14 cellular contexts compared by ENCODE assay signal in the genomic region with DNA sequence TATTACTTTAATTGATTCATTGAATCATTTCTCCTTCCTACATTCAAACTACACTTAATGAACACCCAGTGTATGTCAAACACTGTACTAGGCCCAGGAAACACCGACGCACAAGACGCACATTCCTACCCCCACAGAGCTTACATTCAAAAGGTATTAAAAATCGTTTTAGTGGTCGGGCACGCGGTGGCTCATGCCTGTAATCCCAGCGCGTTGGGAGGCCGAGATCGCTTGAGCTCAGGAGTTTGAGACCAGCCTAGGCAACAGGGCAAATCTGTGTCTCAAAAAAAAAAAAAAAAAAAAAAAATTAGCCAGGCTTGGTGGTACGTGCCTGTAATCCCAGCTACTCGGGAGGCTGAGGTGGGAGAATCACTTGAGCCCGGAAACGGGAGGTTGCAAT. TPM values are rescaled to one million over a fixed set of nuclear protein-coding genes. Genes with fewer than 3 reads are reported as not detected.
DNase-seq lines count a peak whose midpoint lies in the region; ATAC-seq and TF ChIP-seq lines count a peak whose summit lies in the region.
"Had no signal": no experiment of that assay in that cellular context is flagged by ENCODE, and none has a peak within 500 bp of the region (broad histone marks: within the 10 kb centered on the region; RNA-seq: fewer than 3 reads in every experiment).

No MANE protein-coding gene starts in this region.

- no peak for ATAC-seq in activated CD8-positive, alpha-beta T cell treated with anti-CD3 and anti-CD28 coated beads for 36 hours
- no peak for ATAC-seq in activated CD8-positive, alpha-beta T cell treated with anti-CD3 and anti-CD28 coated beads, Interleukin-2, amount 10 ng/mL, durations not matched to agents 7 days and 5 days

- in situ Hi-C loops in GM13977 (cut with MboI; ENCODE audit: low pct_unique_long_range_greater_than_20kb, low sequenced_read_pairs, unreplicated experiment), result loop anchor here (10.0 kb wide), 2 partner anchors 198 to 418 kb away; no protein-coding TSS in a partner anchor

- H3K27ac Mint-ChIP-seq in activated CD8-positive, alpha-beta T cell treated with anti-CD3 and anti-CD28 coated beads for 36 hours, result no peak overlapping the region
- H3K27ac Mint-ChIP-seq in activated CD8-positive, alpha-beta T cell treated with anti-CD3 and anti-CD28 coated beads, Interleukin-2, amount 10 ng/mL, durations not matched to agents 7 days and 5 days, result no peak overlapping the region
- peak overlapping the region in 1 of 5 experiments; percentile 93 for H3K27ac Mint-ChIP-seq in brain

- H3K27ac ChIP-seq in HUES6 (ENCODE audit: low read depth, low read length) (no peak overlapping the region), stomach (no peak overlapping the region)
- H3K27ac ChIP-seq: GM23248, VCaP had no signal

- H3K36me3 ChIP-seq in HUES6 (ENCODE audit: control insufficient read depth, insufficient read depth, low read length) (no peaks in the 10 kb centered on the region), neuron (ENCODE audit: insufficient read depth, low read length) (no peaks in the 10 kb centered on the region), stomach (no peaks in the 10 kb centered on the region)

- peaks cover 87% of the 10 kb centered on the region for H3K27me3 ChIP-seq in HUES6 (ENCODE audit: control insufficient read depth, insufficient read depth, low read length)
- H3K27me3 ChIP-seq in neuron (ENCODE audit: insufficient read depth, low read length), result peaks cover 54% of the 10 kb centered on the region
- peaks cover 40 to 93% (median 73%) of the 10 kb centered on the region in 3 donors for H3K27me3 ChIP-seq in stomach

- TF ChIP-seq CTCF in activated CD8-positive, alpha-beta T cell treated with anti-CD3 and anti-CD28 coated beads for 36 hours (IDR thresholded peaks at IDR 0.05), result no peak
- TF ChIP-seq CTCF in brain (conservative IDR thresholded peaks at IDR 0.05) (no peak), stomach (IDR thresholded peaks at IDR 0.05) (no peak), GM13977 (IDR thresholded peaks at IDR 0.05; ENCODE audit: extremely low read depth, insufficient read depth, missing control alignments) (no peak)

- intact Hi-C loops in activated CD8-positive, alpha-beta T cell treated with anti-CD3 and anti-CD28 coated beads for 36 hours (cut with micrococcal nuclease), result loop anchor here (2.0 to 10.0 kb wide), 3 partner anchors 194 to 448 kb away; no protein-coding TSS in a partner anchor
- intact Hi-C loops in stomach (cut with DNase I; ENCODE audit: low total_unique reads), result no loop called here

- peaks cover 28% of the 10 kb centered on the region for H3K4me1 ChIP-seq in HUES6 (ENCODE audit: control insufficient read depth, insufficient read depth, low read length)
- H3K4me1 ChIP-seq in neuron (ENCODE audit: insufficient read depth, low read length), result peaks cover 47% of the 10 kb centered on the region
- H3K4me1 ChIP-seq in stomach, result peaks cover 7 to 39% (median 25%) of the 10 kb centered on the region in 4 donors
- H3K4me1 ChIP-seq: Caco-2 had no signal

- no peak for TF ChIP-seq EP300 in stomach (IDR thresholded peaks at IDR 0.05)

- H3K4me1 Mint-ChIP-seq in activated CD8-positive, alpha-beta T cell treated with anti-CD3 and anti-CD28 coated beads for 36 hours (ENCODE audit: low read depth), result peaks cover 33% of the 10 kb centered on the region
- H3K4me1 Mint-ChIP-seq in activated CD8-positive, alpha-beta T cell treated with anti-CD3 and anti-CD28 coated beads, Interleukin-2, amount 10 ng/mL, durations not matched to agents 7 days and 5 days (ENCODE audit: low read depth), result peaks cover 50% of the 10 kb centered on the region
- H3K4me1 Mint-ChIP-seq in brain, result peaks cover 50% of the 10 kb centered on the region

- H3K4me3 Mint-ChIP-seq in activated CD8-positive, alpha-beta T cell treated with anti-CD3 and anti-CD28 coated beads for 36 hours, result peak overlapping the region; percentile 39
- H3K4me3 Mint-ChIP-seq in activated CD8-positive, alpha-beta T cell treated with anti-CD3 and anti-CD28 coated beads, Interleukin-2, amount 10 ng/mL, durations not matched to agents 7 days and 5 days, result no peak overlapping the region
- H3K4me3 Mint-ChIP-seq in brain, result peak overlapping the region; percentile 82 to 89 (median 87)

- no peak for TF ChIP-seq POLR2A in stomach (IDR thresholded peaks at IDR 0.05)

- H3K9me3 ChIP-seq in HUES6 (ENCODE audit: control insufficient read depth, insufficient read depth, low read depth, low read length) (no peaks in the 10 kb centered on the region), neuron (ENCODE audit: low read length) (no peaks in the 10 kb centered on the region), stomach (peaks cover 0 to 29% (median 12%) of the 10 kb centered on the region in 4 donors)
- H3K9me3 ChIP-seq: Caco-2 had no signal

- 11 to 21% (median 15%) methylated on average over 15 of the region's 15 CpGs for WGBS in stomach, 5 donors

- no peak overlapping the region for H2AFZ ChIP-seq in neuron (ENCODE audit: low read depth, low read length)

- POLR2A ChIA-PET in activated CD8-positive, alpha-beta T cell treated with anti-CD3 and anti-CD28 coated beads for 36 hours (lab: Charles Lee), result interaction anchor here (0.8 to 1.7 kb wide), 2 partner anchors 9 to 10 kb away, joined by 3 to 4 read pairs; no protein-coding TSS in a partner anchor
- POLR2A ChIA-PET in activated CD8-positive, alpha-beta T cell treated with anti-CD3 and anti-CD28 coated beads, Interleukin-2, amount 10 ng/mL, durations not matched to agents 7 days and 5 days (lab: Charles Lee), result no interaction called here

- no peak overlapping the region for H3K9ac ChIP-seq in HUES6 (ENCODE audit: low read length)
- H3K9ac ChIP-seq: GM23248 had no signal

- H3K27me3 Mint-ChIP-seq in activated CD8-positive, alpha-beta T cell treated with anti-CD3 and anti-CD28 coated beads for 36 hours, result peaks cover 62% of the 10 kb centered on the region
- H3K27me3 Mint-ChIP-seq in activated CD8-positive, alpha-beta T cell treated with anti-CD3 and anti-CD28 coated beads, Interleukin-2, amount 10 ng/mL, durations not matched to agents 7 days and 5 days (ENCODE audit: low read depth), result peaks cover 78% of the 10 kb centered on the region
- H3K27me3 Mint-ChIP-seq in brain, result peaks cover 92% of the 10 kb centered on the region

- CTCF ChIA-PET in activated CD8-positive, alpha-beta T cell treated with anti-CD3 and anti-CD28 coated beads for 36 hours (lab: Charles Lee), result interaction anchor here (0.9 to 6.9 kb wide), 12 partner anchors 12 to 422 kb away, joined by 3 to 65 read pairs (median 4); no protein-coding TSS in a partner anchor
- CTCF ChIA-PET in activated CD8-positive, alpha-beta T cell treated with anti-CD3 and anti-CD28 coated beads, Interleukin-2, amount 10 ng/mL, durations not matched to agents 7 days and 5 days (lab: Charles Lee), result interaction anchor here (0.6 to 4.1 kb wide), 12 partner anchors 8 to 422 kb away, joined by 3 to 54 read pairs (median 4); no protein-coding TSS in a partner anchor

- peaks cover 3% of the 10 kb centered on the region for H3K36me3 Mint-ChIP-seq in activated CD8-positive, alpha-beta T cell treated with anti-CD3 and anti-CD28 coated beads for 36 hours (ENCODE audit: low read depth)
- H3K36me3 Mint-ChIP-seq in activated CD8-positive, alpha-beta T cell treated with anti-CD3 and anti-CD28 coated beads, Interleukin-2, amount 10 ng/mL, durations not matched to agents 7 days and 5 days (ENCODE audit: low read depth), result no peaks in the 10 kb centered on the region
- no peaks in the 10 kb centered on the region for H3K36me3 Mint-ChIP-seq in brain

- H3K4me3 ChIP-seq in HUES6 (ENCODE audit: low read depth, low read length), result peak overlapping the region; percentile 66; the same call in 1 of the 2 replicates
- H3K4me3 ChIP-seq in neuron (ENCODE audit: low read length), result peak overlapping the region; percentile 20
- no peak overlapping the region for H3K4me3 ChIP-seq in stomach
- H3K4me3 ChIP-seq: GM23248 had no signal

- peaks cover 1% of the 10 kb centered on the region for H3K9me3 Mint-ChIP-seq in activated CD8-positive, alpha-beta T cell treated with anti-CD3 and anti-CD28 coated beads for 36 hours
- H3K9me3 Mint-ChIP-seq in activated CD8-positive, alpha-beta T cell treated with anti-CD3 and anti-CD28 coated beads, Interleukin-2, amount 10 ng/mL, durations not matched to agents 7 days and 5 days (ENCODE audit: insufficient read depth), result no peaks in the 10 kb centered on the region
- H3K9me3 Mint-ChIP-seq in brain, result peaks cover 3 to 32% (median 24%) of the 10 kb centered on the region in 5 experiments

- DNase-seq in activated CD8-positive, alpha-beta T cell treated with anti-CD3 and anti-CD28 coated beads for 36 hours, result no peak
- no peak for DNase-seq in activated CD8-positive, alpha-beta T cell treated with anti-CD3 and anti-CD28 coated beads, Interleukin-2, amount 10 ng/mL, durations not matched to agents 7 days and 5 days
- DNase-seq in stomach (no peak), GM13977 (ENCODE audit: low spot score) (no peak), UCSD-AML1 (lab: John Stamatoyannopoulos, UW; ENCODE audit: unreplicated experiment) (no peak)
- DNase-seq: ACHN, Caco-2, GM23248, NCI-H1092 treated with DMSO at 0.1 percent for 48 hours had no signal

RNA-seq across cellular contexts. Expression of a gene that starts 6.4 kb away (rescaled TPM):
- under 1 TPM; 0.13 to 0.16 TPM for total RNA-seq in activated CD8-positive, alpha-beta T cell treated with anti-CD3 and anti-CD28 coated beads for 36 hours
- total RNA-seq in activated CD8-positive, alpha-beta T cell treated with anti-CD3 and anti-CD28 coated beads, Interleukin-2, amount 10 ng/mL, durations not matched to agents 7 days and 5 days, result not detected
- polyA plus RNA-seq in brain (ENCODE audit: insufficient read depth, low read depth, low replicate concordance), result 0.19 TPM
- not detected for total RNA-seq in stomach
- not detected for polyA plus RNA-seq in stomach
- total RNA-seq: Caco-2, GM23248, lower leg skin had no signal
- polyA plus RNA-seq: GM23248 had no signal

Comparison
In these comparisons a context has a peak if more than half of its experiments do, and no peak if none do; other contexts are left out.
1. H3K4me3 ChIP-seq: peak in HUES6 (single experiment) and neuron (single experiment); none in stomach (0 of 4).